17 cellular contexts compared by ENCODE assay signal in genomic region chr19:14378890-14379289, GRCh38. TPM values are rescaled to one million over a fixed set of nuclear protein-coding genes. Genes with fewer than 3 reads are reported as not detected.
DNase-seq lines count a peak whose midpoint lies in the region; ATAC-seq and TF ChIP-seq lines count a peak whose summit lies in the region.
"Had no signal": no experiment of that assay in that cellular context is flagged by ENCODE, and none has a peak within 500 bp of the region (broad histone marks: within the 10 kb centered on the region; RNA-seq: fewer than 3 reads in every experiment).

No MANE protein-coding gene starts in this region.

- peak overlapping the region; percentile 87 for H3K27ac ChIP-seq in upper lobe of right lung
- H3K27ac ChIP-seq: cardiac muscle cell, GM23248, SJSA1 had no signal

- no peak for ATAC-seq in activated naive CD4-positive, alpha-beta T cell treated with anti-CD3 and anti-CD28 coated beads, Interleukin-2, amount 50 U/mL, for 72 hours
- ATAC-seq in activated naive CD8-positive, alpha-beta T cell treated with anti-CD3 and anti-CD28 coated beads, Interleukin-2, amount 50 U/mL, for 24 hours = no peak
- ATAC-seq in naive B cell (ENCODE audit: low read depth in 2 of 2) (no peak), upper lobe of right lung (no peak)

- H3K36me3 Mint-ChIP-seq in activated naive CD4-positive, alpha-beta T cell treated with anti-CD3 and anti-CD28 coated beads, Interleukin-2, amount 50 U/mL, for 24 hours = peaks cover 4% of the 10 kb centered on the region
- H3K36me3 Mint-ChIP-seq in activated naive CD4-positive, alpha-beta T cell treated with anti-CD3 and anti-CD28 coated beads, Interleukin-2, amount 50 U/mL, for 72 hours = peaks cover 25 to 28% of the 10 kb centered on the region in 2 donors
- peaks cover 24% of the 10 kb centered on the region for H3K36me3 Mint-ChIP-seq in activated naive CD8-positive, alpha-beta T cell treated with anti-CD3 and anti-CD28 coated beads, Interleukin-2, amount 50 U/mL, for 24 hours (ENCODE audit: low read depth)
- H3K36me3 Mint-ChIP-seq in naive B cell = no peaks in the 10 kb centered on the region
- peaks cover 10% of the 10 kb centered on the region for H3K36me3 Mint-ChIP-seq in T-helper 2 cell treated with Interferon-gamma antibody and Interleukin-4, amounts not matched to agents 5 μg/mL and 100 μg/mL, for 36 hours (ENCODE audit: low read depth)

- H3K36me3 ChIP-seq in upper lobe of right lung = no peaks in the 10 kb centered on the region
- H3K36me3 ChIP-seq: cardiac muscle cell, SJSA1 had no signal

- H3K27me3 ChIP-seq in upper lobe of right lung = no peaks in the 10 kb centered on the region
- H3K27me3 ChIP-seq: cardiac muscle cell, SJSA1 had no signal

- no peaks in the 10 kb centered on the region for H3K9me3 Mint-ChIP-seq in activated naive CD4-positive, alpha-beta T cell treated with anti-CD3 and anti-CD28 coated beads, Interleukin-2, amount 50 U/mL, for 24 hours
- no peaks in the 10 kb centered on the region for H3K9me3 Mint-ChIP-seq in activated naive CD4-positive, alpha-beta T cell treated with anti-CD3 and anti-CD28 coated beads, Interleukin-2, amount 50 U/mL, for 72 hours
- no peaks in the 10 kb centered on the region for H3K9me3 Mint-ChIP-seq in activated naive CD8-positive, alpha-beta T cell treated with anti-CD3 and anti-CD28 coated beads, Interleukin-2, amount 50 U/mL, for 24 hours
- H3K9me3 Mint-ChIP-seq in naive B cell = peaks cover 0 to 2% (median 0%) of the 10 kb centered on the region in 7 donors
- H3K9me3 Mint-ChIP-seq in T-helper 2 cell treated with Interferon-gamma antibody and Interleukin-4, amounts not matched to agents 5 μg/mL and 100 μg/mL, for 36 hours = no peaks in the 10 kb centered on the region

- H3K4me1 Mint-ChIP-seq in activated naive CD4-positive, alpha-beta T cell treated with anti-CD3 and anti-CD28 coated beads, Interleukin-2, amount 50 U/mL, for 24 hours = peaks cover 46% of the 10 kb centered on the region
- peaks cover 52% of the 10 kb centered on the region for H3K4me1 Mint-ChIP-seq in activated naive CD8-positive, alpha-beta T cell treated with anti-CD3 and anti-CD28 coated beads, Interleukin-2, amount 50 U/mL, for 24 hours
- peaks cover 38 to 70% (median 69%) of the 10 kb centered on the region in 3 donors for H3K4me1 Mint-ChIP-seq in naive B cell
- peaks cover 39% of the 10 kb centered on the region for H3K4me1 Mint-ChIP-seq in T-helper 2 cell treated with Interferon-gamma antibody and Interleukin-4, amounts not matched to agents 5 μg/mL and 100 μg/mL, for 36 hours (ENCODE audit: low read depth)

- DNase-seq in activated naive CD4-positive, alpha-beta T cell treated with anti-CD3 and anti-CD28 coated beads, Interleukin-2, amount 50 U/mL, for 72 hours (ENCODE audit: low spot score in 2 of 2) = no peak
- DNase-seq in activated naive CD8-positive, alpha-beta T cell treated with anti-CD3 and anti-CD28 coated beads, Interleukin-2, amount 50 U/mL, for 24 hours = no peak
- DNase-seq in naive B cell (no peak), upper lobe of right lung (no peak), T-helper 1 cell (no peak)
- no peak for DNase-seq in T-helper 2 cell treated with Interferon-gamma antibody and Interleukin-4, amounts not matched to agents 5 μg/mL and 100 μg/mL, for 36 hours (ENCODE audit: low spot score)
- no peak for DNase-seq in stimulated activated CD4-positive, alpha-beta T cell treated with anti-CD3 and anti-CD28 coated beads, Interleukin-4, amount 100 ng/mL, for 1 hour
- DNase-seq: effector memory CD4-positive, alpha-beta T cell; GM23248; MM.1S; NCI-H2029 treated with DMSO at 0.1 percent for 48 hours; NCI-H510A; OCI-M1; retina had no signal

- no peaks in the 10 kb centered on the region for H3K27me3 Mint-ChIP-seq in activated naive CD4-positive, alpha-beta T cell treated with anti-CD3 and anti-CD28 coated beads, Interleukin-2, amount 50 U/mL, for 24 hours
- no peaks in the 10 kb centered on the region for H3K27me3 Mint-ChIP-seq in activated naive CD8-positive, alpha-beta T cell treated with anti-CD3 and anti-CD28 coated beads, Interleukin-2, amount 50 U/mL, for 24 hours
- no peaks in the 10 kb centered on the region for H3K27me3 Mint-ChIP-seq in naive B cell
- H3K27me3 Mint-ChIP-seq in T-helper 2 cell treated with Interferon-gamma antibody and Interleukin-4, amounts not matched to agents 5 μg/mL and 100 μg/mL, for 36 hours (ENCODE audit: low read depth) = no peaks in the 10 kb centered on the region

- no peak overlapping the region for H3K4me3 ChIP-seq in upper lobe of right lung
- H3K4me3 ChIP-seq: cardiac muscle cell, GM23248, SJSA1 had no signal

- H3K27ac Mint-ChIP-seq in activated naive CD4-positive, alpha-beta T cell treated with anti-CD3 and anti-CD28 coated beads, Interleukin-2, amount 50 U/mL, for 24 hours = peak overlapping the region; percentile 62
- no peak overlapping the region for H3K27ac Mint-ChIP-seq in activated naive CD4-positive, alpha-beta T cell treated with anti-CD3 and anti-CD28 coated beads, Interleukin-2, amount 50 U/mL, for 72 hours
- H3K27ac Mint-ChIP-seq in activated naive CD8-positive, alpha-beta T cell treated with anti-CD3 and anti-CD28 coated beads, Interleukin-2, amount 50 U/mL, for 24 hours = peak overlapping the region; percentile 76
- H3K27ac Mint-ChIP-seq in naive B cell = peak overlapping the region in 5 of 6 donors; percentile 80 to 99 (median 98)
- H3K27ac Mint-ChIP-seq in T-helper 2 cell treated with Interferon-gamma antibody and Interleukin-4, amounts not matched to agents 5 μg/mL and 100 μg/mL, for 36 hours = no peak overlapping the region

- H3K9me3 ChIP-seq in upper lobe of right lung = no peaks in the 10 kb centered on the region
- H3K9me3 ChIP-seq: SJSA1 had no signal

- H3K4me1 ChIP-seq in upper lobe of right lung = peaks cover 54% of the 10 kb centered on the region

- H3K4me3 Mint-ChIP-seq in activated naive CD4-positive, alpha-beta T cell treated with anti-CD3 and anti-CD28 coated beads, Interleukin-2, amount 50 U/mL, for 24 hours = no peak overlapping the region
- no peak overlapping the region for H3K4me3 Mint-ChIP-seq in activated naive CD8-positive, alpha-beta T cell treated with anti-CD3 and anti-CD28 coated beads, Interleukin-2, amount 50 U/mL, for 24 hours
- H3K4me3 Mint-ChIP-seq in naive B cell = peak overlapping the region in 3 of 8 donors; percentile 47 to 97 (median 80)
- H3K4me3 Mint-ChIP-seq in T-helper 2 cell treated with Interferon-gamma antibody and Interleukin-4, amounts not matched to agents 5 μg/mL and 100 μg/mL, for 36 hours = no peak overlapping the region

- no peak for TF ChIP-seq CTCF in upper lobe of right lung (IDR thresholded peaks at IDR 0.05)

- intact Hi-C loops in upper lobe of right lung (cut with DNase I) = no loop called here

RNA-seq across cellular contexts. Expression of gene ADGRE5, which starts 2.4 kb away (rescaled TPM):
- 100 to 1,000 TPM; 222 to 256 TPM for total RNA-seq in activated naive CD4-positive, alpha-beta T cell treated with anti-CD3 and anti-CD28 coated beads, Interleukin-2, amount 50 U/mL, for 72 hours
- polyA plus RNA-seq in naive B cell (ENCODE audit: low read depth in 6 of 6) = 10 to 100 TPM; 17.8 to 41.1 (median 31.9) TPM
- 165 TPM for total RNA-seq in upper lobe of right lung

RNA-seq across cellular contexts. Expression of gene DDX39A, which starts 40.3 kb away (rescaled TPM):
- 100 to 1,000 TPM; 208 to 217 TPM for total RNA-seq in activated naive CD4-positive, alpha-beta T cell treated with anti-CD3 and anti-CD28 coated beads, Interleukin-2, amount 50 U/mL, for 72 hours
- polyA plus RNA-seq in naive B cell (ENCODE audit: low read depth in 6 of 6) = 100 to 1,000 TPM; 110 to 169 (median 132) TPM
- total RNA-seq in upper lobe of right lung = 63.0 TPM

RNA-seq across cellular contexts. Expression of gene PKN1, which starts 54.2 kb away (rescaled TPM):
- 100 to 1,000 TPM; 105 to 192 TPM for total RNA-seq in activated naive CD4-positive, alpha-beta T cell treated with anti-CD3 and anti-CD28 coated beads, Interleukin-2, amount 50 U/mL, for 72 hours
- 10 to 100 TPM; 37.1 to 67.9 (median 48.0) TPM for polyA plus RNA-seq in naive B cell (ENCODE audit: low read depth in 6 of 6)
- 159 TPM for total RNA-seq in upper lobe of right lung

Comparison
In these comparisons a context has a peak if more than half of its experiments do, and no peak if none do; other contexts are left out.
1. H3K27ac Mint-ChIP-seq: peak in activated naive CD4-positive, alpha-beta T cell treated with anti-CD3 and anti-CD28 coated beads, Interleukin-2, amount 50 U/mL, for 24 hours (single experiment), activated naive CD8-positive, alpha-beta T cell treated with anti-CD3 and anti-CD28 coated beads, Interleukin-2, amount 50 U/mL, for 24 hours (single experiment) and naive B cell (5 of 6); none in activated naive CD4-positive, alpha-beta T cell treated with anti-CD3 and anti-CD28 coated beads, Interleukin-2, amount 50 U/mL, for 72 hours (0 of 2) and T-helper 2 cell treated with Interferon-gamma antibody and Interleukin-4, amounts not matched to agents 5 μg/mL and 100 μg/mL, for 36 hours (single experiment).